10 cellular contexts compared by ENCODE assay signal in genomic region chr2:233129351-233129978, GRCh38.
DNase-seq lines count a peak whose midpoint lies in the region; ATAC-seq and TF ChIP-seq lines count a peak whose summit lies in the region.
"Had no signal": no experiment of that assay in that cellular context is flagged by ENCODE, and none has a peak within 500 bp of the region (broad histone marks: within the 10 kb centered on the region; RNA-seq: fewer than 3 reads in every experiment).

No MANE protein-coding gene starts in this region.

- 22% methylated on average over 9 of the region's 9 CpGs for WGBS in hepatocyte (ENCODE audit: low lambda C conversion rate, missing lambda C conversion rate)
- 48 to 56% methylated on average over 9 of the region's 9 CpGs for WGBS in tibial nerve, 2 donors

- H3K27me3 ChIP-seq in hepatocyte (no peaks in the 10 kb centered on the region), tibial nerve (no peaks in the 10 kb centered on the region)

- TF ChIP-seq CTCF in AG10803 (conservative IDR thresholded peaks at IDR 0.05; ENCODE audit: low read length) = 0 out of 2 replicates have a peak, but pooled peaks have one; percentile 7
- TF ChIP-seq CTCF in hepatocyte (IDR thresholded peaks at IDR 0.05; ENCODE audit: poor library complexity) = peak; percentile 21
- TF ChIP-seq CTCF in tibial nerve (IDR thresholded peaks at IDR 0.05) = no peak

- no peaks in the 10 kb centered on the region for H4K20me1 ChIP-seq in hepatocyte (ENCODE audit: insufficient read depth, poor library complexity, severe bottlenecking)

- in situ Hi-C loops in SK-MEL-5 (cut with HindIII; ENCODE audit: low pct_unique_long_range_greater_than_20kb, low sequenced_read_pairs) = no loop called here

- H3K9me3 ChIP-seq in hepatocyte (ENCODE audit: low read depth) (no peaks in the 10 kb centered on the region), tibial nerve (no peaks in the 10 kb centered on the region)
- H3K9me3 ChIP-seq: sigmoid colon had no signal

- no peak for TF ChIP-seq POLR2A in tibial nerve (IDR thresholded peaks at IDR 0.05)

- no peak for ATAC-seq in HG02885 (IDR thresholded peaks at IDR 0.05; ENCODE audit: poor library complexity, unreplicated experiment)
- ATAC-seq in GM21526 (IDR thresholded peaks at IDR 0.05; ENCODE audit: low FRiP score, unreplicated experiment) = no peak

- no peak overlapping the region for H3K4me2 ChIP-seq in hepatocyte

- H3K9me2 ChIP-seq in hepatocyte (replicated peaks; ENCODE audit: insufficient read depth) = no peaks in the 10 kb centered on the region

- no peak overlapping the region for H3K27ac ChIP-seq in hepatocyte
- H3K27ac ChIP-seq in tibial nerve = no peak overlapping the region
- H3K27ac ChIP-seq: sigmoid colon had no signal

- H3K79me2 ChIP-seq in hepatocyte = no peaks in the 10 kb centered on the region

- H3K4me3 ChIP-seq in AG10803 (ENCODE audit: low read length) (no peak overlapping the region), hepatocyte (no peak overlapping the region), tibial nerve (no peak overlapping the region)
- H3K4me3 ChIP-seq: sigmoid colon had no signal

- no peak for DNase-seq in AG10803 (ENCODE audit: low read depth)
- DNase-seq in EH (ENCODE audit: low read depth) = peak; percentile 4
- DNase-seq in SK-MEL-5 (ENCODE audit: low read depth, low spot score) = peak; percentile 37
- DNase-seq in hepatocyte (ENCODE audit: low spot score) = no peak
- DNase-seq in tibial nerve (ENCODE audit: low spot score in 2 of 2) = no peak
- no peak for DNase-seq in germinal center (ENCODE audit: low spot score)
- DNase-seq: activated T-cell treated with anti-CD3 and anti-CD28 coated beads, Interleukin-2, amount 50 U/mL, for 48 hours; sigmoid colon had no signal

- no peaks in the 10 kb centered on the region for H3K36me3 ChIP-seq in hepatocyte (replicated peaks; ENCODE audit: insufficient read depth, low read depth)
- H3K36me3 ChIP-seq in tibial nerve = no peaks in the 10 kb centered on the region
- H3K36me3 ChIP-seq: sigmoid colon had no signal

- no peak for TF ChIP-seq EP300 in tibial nerve (IDR thresholded peaks at IDR 0.05)

- H3K4me1 ChIP-seq in hepatocyte (ENCODE audit: insufficient read depth) (peaks cover 2% of the 10 kb centered on the region), tibial nerve (peaks cover 0 to 6% (median under 1%) of the 10 kb centered on the region in 4 donors)
- H3K4me1 ChIP-seq: sigmoid colon had no signal

- H2AFZ ChIP-seq in hepatocyte = no peak overlapping the region

Comparison
In these comparisons a context has a peak if more than half of its experiments do, and no peak if none do; other contexts are left out.
1. DNase-seq: peak in EH (single experiment) and SK-MEL-5 (single experiment); none in AG10803 (single experiment), hepatocyte (single experiment), tibial nerve (0 of 2) and germinal center (single experiment).
2. CTCF ChIP-seq: peak in AG10803 (single experiment) and hepatocyte (single experiment); none in tibial nerve (0 of 5).